8 cellular contexts compared by ENCODE assay signal in the genomic region with DNA sequence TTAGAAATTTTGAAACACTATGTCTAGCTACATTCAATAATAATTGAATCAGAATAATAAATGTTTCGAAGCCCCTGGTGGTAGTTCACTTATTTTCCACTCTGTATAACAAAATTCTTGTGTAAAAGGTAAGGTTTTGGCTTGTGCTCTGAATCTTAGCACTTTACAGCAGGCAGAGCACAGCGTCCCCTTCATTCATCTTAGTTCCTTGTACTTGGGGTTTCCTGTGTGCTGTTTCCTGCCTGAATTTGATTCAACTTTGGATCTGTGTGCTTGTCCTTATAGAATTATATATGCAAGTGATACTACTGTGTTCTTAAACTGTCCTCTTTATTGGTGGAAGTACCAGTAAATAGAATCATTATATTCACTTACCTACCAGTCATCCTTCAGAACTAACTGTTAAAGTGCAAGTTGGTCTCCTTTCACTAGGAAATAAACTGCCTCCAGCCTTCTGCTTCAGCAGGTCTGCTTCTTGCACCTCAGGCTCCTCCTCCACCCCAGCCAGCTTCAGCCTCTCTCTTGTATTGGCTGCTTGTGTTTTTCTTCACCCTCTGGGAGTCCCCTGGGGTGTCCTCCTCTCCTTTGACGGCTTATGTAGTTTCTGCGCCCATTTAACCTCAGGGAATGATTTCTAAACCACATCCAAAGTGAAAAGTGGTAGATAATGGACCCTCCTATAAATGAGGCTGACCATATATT. TPM values are rescaled to one million over a fixed set of nuclear protein-coding genes. Genes with fewer than 3 reads are reported as not detected.
DNase-seq lines count a peak whose midpoint lies in the region; ATAC-seq, FAIRE-seq and TF ChIP-seq lines count a peak whose summit lies in the region.

No MANE protein-coding gene starts in this region.

- H4K8ac ChIP-seq in H1 (ENCODE audit: extremely low read depth, insufficient read depth, low read length), result no peak overlapping the region

- peaks cover 7% of the 10 kb centered on the region; the same call in 1 of the 2 replicates for H3K79me1 ChIP-seq in H1 (ENCODE audit: low read depth, low read length)

- H3K9ac ChIP-seq in NT2/D1 (ENCODE audit: insufficient read length, low read depth) (no peak overlapping the region), H1 (replicated peaks in 1 of 4; ENCODE audit: extremely low read depth in 1 of 4, low read depth in 3 of 4, low read length in 3 of 4) (no peak overlapping the region), parathyroid adenoma (no peak overlapping the region)

- TF ChIP-seq CTCF in H1 (IDR thresholded peaks at IDR 0.05; ENCODE audit: control extremely low read depth in 1 of 3, insufficient read depth in 1 of 3, low read depth in 1 of 3, low read length in 3 of 3), result no peak
- no peak for TF ChIP-seq CTCF in parathyroid adenoma (IDR thresholded peaks at IDR 0.05)
- no peak for TF ChIP-seq CTCF in pancreas (IDR thresholded peaks at IDR 0.05)

- CTCF ChIA-PET in H1 (lab: Charles Lee; ENCODE audit: partially characterized antibody), result interaction anchor here (0.6 to 1.2 kb wide), 2 partner anchors 196 to 566 kb away, joined by 3 to 5 read pairs; no protein-coding TSS in a partner anchor

- no peak for TF ChIP-seq EP300 in H1 (IDR thresholded peaks at IDR 0.05; ENCODE audit: borderline replicate concordance in 1 of 2, low read depth in 2 of 2, low read length in 2 of 2)

- H2BK20ac ChIP-seq in H1 (ENCODE audit: low read length), result no peak overlapping the region

- H3K23ac ChIP-seq in H1 (ENCODE audit: insufficient read length), result no peak overlapping the region

- 40% methylated on average over 4 of the region's 4 CpGs; no CpG with 5 or more reads in 1 of the 2 experiments for WGBS in H1 (ENCODE audit: extremely low coverage in 1 of 2, insufficient coverage in 1 of 2, insufficient read length in 1 of 2, insufficient replicate concordance in 2 of 2, low coverage in 1 of 2, low lambda C conversion rate in 2 of 2, missing lambda C conversion rate in 1 of 2), 2 experiments
- WGBS in pancreas, 2 donors, result 85 to 90% methylated on average over 4 of the region's 4 CpGs

- H4K20me1 ChIP-seq in H1 (replicated peaks in 1 of 2; ENCODE audit: control insufficient read depth in 1 of 2, insufficient read depth in 2 of 2, low read length in 2 of 2), result no peaks in the 10 kb centered on the region

- H2AK5ac ChIP-seq in H1 (ENCODE audit: low read depth, low read length), result no peak overlapping the region

- H3K4me3 ChIP-seq in NT2/D1 (ENCODE audit: insufficient read length, low read depth), result no peak overlapping the region
- H3K4me3 ChIP-seq in H1 (ENCODE audit: extremely low read depth in 1 of 4, insufficient read depth in 2 of 4, low read depth in 3 of 4, low read length in 4 of 4), result peak overlapping the region in 1 of 4 experiments; percentile 38; a peak in 4 of 8 replicates
- H3K4me3 ChIP-seq in parathyroid adenoma (ENCODE audit: low read depth, low read length), result no peak overlapping the region
- no peak overlapping the region for H3K4me3 ChIP-seq in pancreas

- H3K18ac ChIP-seq in H1 (ENCODE audit: extremely low read depth, low read length), result no peak overlapping the region

- no peaks in the 10 kb centered on the region for H3K9me3 ChIP-seq in NT2/D1 (ENCODE audit: insufficient read depth, low read length)
- no peaks in the 10 kb centered on the region for H3K9me3 ChIP-seq in H1 (ENCODE audit: insufficient read depth in 2 of 2, low read depth in 1 of 2, low read length in 1 of 2)
- no peaks in the 10 kb centered on the region for H3K9me3 ChIP-seq in parathyroid adenoma (ENCODE audit: control insufficient read depth, low read length)
- no peaks in the 10 kb centered on the region for H3K9me3 ChIP-seq in pancreas

- no peak for TF ChIP-seq POLR2A in H1 (IDR thresholded peaks at IDR 0.05; ENCODE audit: control extremely low read depth in 1 of 2, low read depth in 2 of 2, low read length in 2 of 2)

- H3K36me3 ChIP-seq in NT2/D1 (ENCODE audit: insufficient read depth, insufficient read length, low read length), result peaks cover 4% of the 10 kb centered on the region
- no peaks in the 10 kb centered on the region for H3K36me3 ChIP-seq in H1 (ENCODE audit: control insufficient read depth in 2 of 4, insufficient read depth in 4 of 4, low read length in 3 of 4)
- H3K36me3 ChIP-seq in parathyroid adenoma (ENCODE audit: control insufficient read depth, insufficient read depth, low read length), result no peaks in the 10 kb centered on the region
- H3K36me3 ChIP-seq in pancreas, result no peaks in the 10 kb centered on the region

- no peak overlapping the region for H3K4ac ChIP-seq in H1 (replicated peaks; ENCODE audit: insufficient read length, low read depth, low read length)

- H4K91ac ChIP-seq in H1 (replicated peaks; ENCODE audit: insufficient read length, low read length), result no peak overlapping the region

- H3K4me2 ChIP-seq in H1 (ENCODE audit: insufficient read depth in 1 of 2, low read depth in 2 of 2, low read length in 2 of 2), result peak overlapping the region; percentile 37 to 58
- no peak overlapping the region for H3K4me2 ChIP-seq in parathyroid adenoma (ENCODE audit: low read length)

- H3K14ac ChIP-seq in H1 (ENCODE audit: insufficient read length), result no peak overlapping the region

- H2BK12ac ChIP-seq in H1 (ENCODE audit: low read depth, low read length), result no peak overlapping the region

- no peaks in the 10 kb centered on the region for H3K23me2 ChIP-seq in H1 (ENCODE audit: low read depth, low read length)

- H3K27me3 ChIP-seq in NT2/D1 (ENCODE audit: insufficient read depth, insufficient read length) (no peaks in the 10 kb centered on the region), H1 (replicated peaks in 1 of 4; ENCODE audit: control insufficient read depth in 3 of 4, extremely low read depth in 1 of 4, insufficient read depth in 3 of 4, low read length in 3 of 4) (no peaks in the 10 kb centered on the region), parathyroid adenoma (ENCODE audit: control insufficient read depth, insufficient read depth, low read length) (no peaks in the 10 kb centered on the region), pancreas (no peaks in the 10 kb centered on the region)

- H3K27ac ChIP-seq in H1 (ENCODE audit: low read depth, low read length) (peak overlapping the region; percentile 60; the same call in 1 of the 2 replicates), parathyroid adenoma (peak overlapping the region; percentile 85), pancreas (no peak overlapping the region)

- no peak overlapping the region for H2AFZ ChIP-seq in H1 (ENCODE audit: low read length)
- H2AFZ ChIP-seq in parathyroid adenoma, result peak overlapping the region; percentile 45

- no peak overlapping the region for H2BK120ac ChIP-seq in H1 (replicated peaks; ENCODE audit: low read depth, low read length)

- H3K56ac ChIP-seq in H1 (replicated peaks; ENCODE audit: insufficient read length, low read depth, low read length), result no peak overlapping the region

- H3K79me2 ChIP-seq in H1 (ENCODE audit: control insufficient read depth in 1 of 2, insufficient read depth in 2 of 2, low read length in 2 of 2), result peaks cover 0 to 37% of the 10 kb centered on the region in 2 experiments; a peak in 2 of 4 replicates
- H3K79me2 ChIP-seq in parathyroid adenoma, result peaks cover 4% of the 10 kb centered on the region

- TF ChIP-seq RAD21 in H1 (IDR thresholded peaks at IDR 0.05 in 1 of 2, conservative IDR thresholded peaks at IDR 0.05 in 1 of 2; ENCODE audit: low read depth in 2 of 2, low read length in 2 of 2), result no peak

- H4K5ac ChIP-seq in H1 (ENCODE audit: insufficient read length, low read depth, low read length), result no peak overlapping the region

- FAIRE-seq in H1 (lab: Jason Lieb, UNC), result no peak
- FAIRE-seq in pancreas (lab: Jason Lieb, UNC), result no peak

- H2BK15ac ChIP-seq in H1 (ENCODE audit: low read length), result no peak overlapping the region

- intact Hi-C loops in pancreas (cut with DNase I), result no loop called here

- DNase-seq in NT2/D1 (ENCODE audit: low read depth, low spot score) (peak; percentile 20), H1 (ENCODE audit: low read depth in 1 of 2, low spot score in 2 of 2) (peak in 1 of 2 experiments; percentile 23), pancreas (no peak), KG1 (lab: John Stamatoyannopoulos, UW) (no peak)
- no peak for DNase-seq in stimulated activated CD4-positive, alpha-beta T cell treated with anti-CD3 and anti-CD28 coated beads, Interleukin-15, amount 100 ng/mL, for 24 hours

- peak; percentile 90 for ATAC-seq in GM18868 (IDR thresholded peaks at IDR 0.05; ENCODE audit: unreplicated experiment)
- no peak for ATAC-seq in HG02588 (IDR thresholded peaks at IDR 0.05; ENCODE audit: unreplicated experiment)
- no peak for ATAC-seq in pancreas

- no peak overlapping the region for H2BK5ac ChIP-seq in H1 (ENCODE audit: low read depth, low read length)

- POLR2A ChIA-PET in H1 (lab: Charles Lee; ENCODE audit: partially characterized antibody), result no interaction called here

- H3K4me1 ChIP-seq in NT2/D1 (ENCODE audit: insufficient read depth, insufficient read length) (peaks cover 3% of the 10 kb centered on the region), H1 (replicated peaks in 1 of 4; ENCODE audit: control insufficient read depth in 3 of 4, insufficient read depth in 4 of 4, low read length in 3 of 4) (peaks cover 10 to 18% (median 15%) of the 10 kb centered on the region in 4 experiments; a peak in 6 of 7 replicates), parathyroid adenoma (peaks cover 24% of the 10 kb centered on the region), pancreas (peaks cover 0 to 5% (median 0%) of the 10 kb centered on the region in 3 donors)

TF ChIP-seq in H1, 55 proteins besides CTCF, POLR2A, EP300 and RAD21:
- no peak for TF ChIP-seq MAFK (IDR thresholded peaks at IDR 0.05; ENCODE audit: low read depth, low read length)
- peak; percentile 23 for TF ChIP-seq TBP (IDR thresholded peaks at IDR 0.05; ENCODE audit: low read depth, low read length)

RNA-seq across cellular contexts. Expression of gene TULP4, which starts 28.8 kb away (rescaled TPM):
- total RNA-seq in H1 (2021; fragmentation: NEBNext Ultra II Directional; extraction: Animal tissue kit (Norgen Biotek cat#: 25700)), result 45.9 and 51.6 TPM in 2 replicates
- polyA plus RNA-seq in H1 (2011; rRNA removed), result 7.7 and 9.5 TPM in 2 replicates
- polyA plus RNA-seq in H1 (2011; cell fraction: cytosol; rRNA removed), result 6.6 TPM
- polyA plus RNA-seq in H1 (2011; cell fraction: nucleus; rRNA removed), result 17.4 TPM
- polyA plus RNA-seq in H1 (2012, experiment 1 of 2), result 6.4 to 7.5 TPM (median 6.6 TPM) in 4 replicates
- polyA plus RNA-seq in H1 (2012, experiment 2 of 2), result 0.38 TPM
- polyA plus RNA-seq in H1 (2013, experiment 1 of 2), result 12.3 TPM
- polyA plus RNA-seq in H1 (2013, experiment 2 of 2), result 9.7 TPM
- polyA minus RNA-seq in H1 (2011; rRNA and poly(A)+ RNA removed), result 61.1 and 67.8 TPM in 2 replicates
- 41.9 TPM for polyA minus RNA-seq in H1 (2011; cell fraction: cytosol; rRNA and poly(A)+ RNA removed)
- 81.3 TPM for polyA minus RNA-seq in H1 (2011; cell fraction: nucleus; rRNA and poly(A)+ RNA removed)
- 10 to 100 TPM; 46.0 to 88.8 (median 58.4) TPM for total RNA-seq in pancreas
- polyA plus RNA-seq in pancreas, result 1 to 10 TPM; 3.1 to 8.1 TPM

Comparison
In these comparisons a context has a peak if more than half of its experiments do, and no peak if none do; other contexts are left out.
1. H3K27ac ChIP-seq: peak in H1 (single experiment) and parathyroid adenoma (single experiment); none in pancreas (0 of 4).